ENCODE assay signal across 11 cellular contexts in genomic region chr18:26386002-26386401, GRCh38.
A peak's percentile ranks its signal among the peaks of the same experiment; 100 is the strongest.
DNase-seq lines count a peak whose midpoint lies in the region; TF ChIP-seq lines count a peak whose summit lies in the region.
"Had no signal": no experiment of that assay in that cellular context is flagged by ENCODE, and none has a peak within 500 bp of the region (broad histone marks: within the 10 kb centered on the region; RNA-seq: fewer than 3 reads in every experiment).

No MANE protein-coding gene starts in this region.

- H3K14ac ChIP-seq in neuronal stem cell (ENCODE audit: low read length) = no peak overlapping the region

- intact Hi-C loops in Caco-2 (cut with micrococcal nuclease; ENCODE audit: unreplicated experiment) (loop anchor here (5.0 to 10.0 kb wide), 3 partner anchors 79 to 269 kb away; no protein-coding TSS in a partner anchor), PC-9 (cut with micrococcal nuclease; ENCODE audit: unreplicated experiment) (loop anchor here (10.0 kb wide), 1 partner anchor 81 kb away; no protein-coding TSS in a partner anchor)

- H2BK12ac ChIP-seq in neuronal stem cell (ENCODE audit: low read length) = no peak overlapping the region

- H3K79me1 ChIP-seq in neuronal stem cell (ENCODE audit: low read depth, low read length) = no peaks in the 10 kb centered on the region

- no peak overlapping the region for H3K27ac Mint-ChIP-seq in Caco-2 (ENCODE audit: unreplicated experiment)

- H3K23ac ChIP-seq in neuronal stem cell (ENCODE audit: low read depth, low read length, poor library complexity) = no peak overlapping the region

- no peaks in the 10 kb centered on the region for H3K4me1 Mint-ChIP-seq in Caco-2 (ENCODE audit: low read depth, unreplicated experiment)

- no peaks in the 10 kb centered on the region for H3K79me2 ChIP-seq in PC-9 (ENCODE audit: low read depth)

- TF ChIP-seq CTCF in Caco-2 (IDR thresholded peaks at IDR 0.05; ENCODE audit: insufficient read depth in 1 of 2, low read depth in 1 of 2, low read length in 1 of 2, severe bottlenecking in 1 of 2, unreplicated experiment in 1 of 2) (no peak), PC-9 (conservative IDR thresholded peaks at IDR 0.05) (no peak), RWPE1 (conservative IDR thresholded peaks at IDR 0.05; ENCODE audit: low read depth) (no peak)

- H3K4ac ChIP-seq in neuronal stem cell (ENCODE audit: low read length) = no peak overlapping the region

- no peak overlapping the region for H3K9ac ChIP-seq in neuronal stem cell (ENCODE audit: low read depth, low read length, poor library complexity)

- H3K9me2 ChIP-seq in PC-9 (ENCODE audit: insufficient read depth) = no peaks in the 10 kb centered on the region

- H2AFZ ChIP-seq in PC-9 = no peak overlapping the region
- H2AFZ ChIP-seq in neuronal stem cell (ENCODE audit: low read length) = peak overlapping the region; percentile 77

- H2AK5ac ChIP-seq in neuronal stem cell (ENCODE audit: low read depth, low read length) = no peak overlapping the region

- no peaks in the 10 kb centered on the region for H3K27me3 Mint-ChIP-seq in Caco-2 (ENCODE audit: insufficient read depth, unreplicated experiment)

- H4K8ac ChIP-seq in neuronal stem cell (ENCODE audit: low read depth, low read length) = no peak overlapping the region

- H3K18ac ChIP-seq in neuronal stem cell (ENCODE audit: low read length) = no peak overlapping the region

- POLR2A ChIA-PET in Caco-2 (lab: Charles Lee) (no interaction called here), PC-9 (lab: Charles Lee; ENCODE audit: unreplicated experiment) (interaction anchor here (0.6 kb wide), 1 partner anchor 1126 kb away, joined by 3 read pairs; no protein-coding TSS in a partner anchor), RWPE1 (lab: Yijun Ruan, JAX; ENCODE audit: low non-redundant PET) (no interaction called here)

- peak; percentile 11 to 35 for DNase-seq in Caco-2
- DNase-seq in PC-9 = peak; percentile 25 to 82
- peak; percentile 71 for DNase-seq in fibroblast of peridontal ligament (ENCODE audit: extremely low read depth)
- DNase-seq in neuronal stem cell (ENCODE audit: low spot score) = no peak
- DNase-seq in NCI-H2029 (lab: John Stamatoyannopoulos, UW) = no peak
- no peak for DNase-seq in NCI-H1930 (lab: John Stamatoyannopoulos, UW)
- no peak for DNase-seq in HuH-7.5 (ENCODE audit: low spot score)
- no peak for DNase-seq in RWPE1 (ENCODE audit: low spot score)
- DNase-seq: activated T-cell treated with anti-CD3 and anti-CD28 coated beads, Interleukin-2, amount 50 U/mL, for 4 hours; esophagus squamous epithelium; thyroid gland had no signal

- no peak overlapping the region for H2BK120ac ChIP-seq in neuronal stem cell (ENCODE audit: low read depth, low read length)

- H3K27ac ChIP-seq in PC-9 = peak overlapping the region; percentile 81
- H3K27ac ChIP-seq in neuronal stem cell (replicated peaks; ENCODE audit: low read length) = no peak overlapping the region
- H3K27ac ChIP-seq in RWPE1 = no peak overlapping the region
- H3K27ac ChIP-seq: esophagus squamous epithelium, thyroid gland had no signal

- BruUV-seq in Caco-2 (replicated peaks; lab: Mats Ljungman, UMichigan) (no TSS peak), PC-9 (replicated peaks; lab: Mats Ljungman, UMichigan) (no TSS peak)

- H3K9me3 ChIP-seq in Caco-2 (no peaks in the 10 kb centered on the region), PC-9 (ENCODE audit: insufficient read depth, low read depth) (no peaks in the 10 kb centered on the region), neuronal stem cell (replicated peaks in 1 of 2; ENCODE audit: control insufficient read depth in 2 of 2, insufficient read depth in 1 of 2, low read depth in 1 of 2, low read length in 2 of 2) (no peaks in the 10 kb centered on the region)
- H3K9me3 ChIP-seq: esophagus squamous epithelium, thyroid gland had no signal

- H4K91ac ChIP-seq in neuronal stem cell (ENCODE audit: low read depth, low read length, poor library complexity) = no peak overlapping the region

- H3K27me3 ChIP-seq in Caco-2 (replicated peaks; ENCODE audit: control insufficient read depth, insufficient read depth, low read length) (no peaks in the 10 kb centered on the region), PC-9 (ENCODE audit: insufficient read depth, low read depth) (no peaks in the 10 kb centered on the region), neuronal stem cell (ENCODE audit: control insufficient read depth in 3 of 3, insufficient read depth in 3 of 3, low read depth in 1 of 3, low read length in 3 of 3) (no peaks in the 10 kb centered on the region)
- H3K27me3 ChIP-seq: esophagus squamous epithelium, thyroid gland had no signal

- H2BK15ac ChIP-seq in neuronal stem cell (ENCODE audit: low read length) = no peak overlapping the region

- peaks cover 8% of the 10 kb centered on the region; the same call in 1 of the 2 replicates for H3F3A ChIP-seq in PC-9 (ENCODE audit: insufficient read depth, low read depth)

- no peaks in the 10 kb centered on the region for H3K9me3 Mint-ChIP-seq in Caco-2 (ENCODE audit: unreplicated experiment)
- H3K9me3 Mint-ChIP-seq: activated T-cell treated with anti-CD3 and anti-CD28 coated beads, Interleukin-2, amount 50 U/mL, for 4 hours had no signal

- H3K36me3 ChIP-seq in Caco-2 (ENCODE audit: control insufficient read depth, insufficient read depth, low read length) = no peaks in the 10 kb centered on the region
- no peaks in the 10 kb centered on the region for H3K36me3 ChIP-seq in PC-9 (ENCODE audit: low read depth)
- no peaks in the 10 kb centered on the region for H3K36me3 ChIP-seq in neuronal stem cell (replicated peaks in 1 of 2; ENCODE audit: control insufficient read depth in 2 of 2, insufficient read depth in 2 of 2, low read length in 2 of 2)
- H3K36me3 ChIP-seq: thyroid gland had no signal

- H3K4me1 ChIP-seq in Caco-2 (peaks cover 12% of the 10 kb centered on the region; the same call in 1 of the 2 replicates), PC-9 (replicated peaks; ENCODE audit: insufficient read depth) (peaks cover 38% of the 10 kb centered on the region), neuronal stem cell (ENCODE audit: control insufficient read depth in 2 of 2, insufficient read depth in 1 of 2, low read depth in 1 of 2, low read length in 2 of 2) (peaks cover 0 to 13% of the 10 kb centered on the region in 2 donors)

- no peaks in the 10 kb centered on the region for H4K20me1 ChIP-seq in PC-9 (ENCODE audit: insufficient read depth)

- H3K36me3 Mint-ChIP-seq in Caco-2 (ENCODE audit: insufficient read depth, unreplicated experiment) = no peaks in the 10 kb centered on the region

- CTCF ChIA-PET in Caco-2 (lab: Charles Lee) = interaction anchor here (0.5 kb wide), 1 partner anchor 181 kb away, joined by 9 read pairs; no protein-coding TSS in a partner anchor
- CTCF ChIA-PET in PC-9 (lab: Charles Lee) = no interaction called here
- CTCF ChIA-PET in RWPE1 (lab: Yijun Ruan, JAX) = interaction anchor here (0.7 kb wide), 1 partner anchor 271 kb away, joined by 3 read pairs; no protein-coding TSS in a partner anchor

- no peak overlapping the region for H2BK5ac ChIP-seq in neuronal stem cell (ENCODE audit: low read length)

- H3K4me2 ChIP-seq in PC-9 (peak overlapping the region; percentile 66), neuronal stem cell (ENCODE audit: insufficient read depth, low read length, poor library complexity, severe bottlenecking) (no peak overlapping the region)

- H3K4me3 ChIP-seq in Caco-2 (ENCODE audit: low read depth, low read length) = no peak overlapping the region
- H3K4me3 ChIP-seq in PC-9 = no peak overlapping the region
- H3K4me3 ChIP-seq in neuronal stem cell (ENCODE audit: low read length in 2 of 2) = no peak overlapping the region
- H3K4me3 ChIP-seq: esophagus squamous epithelium, thyroid gland had no signal

- H3K4me3 Mint-ChIP-seq in Caco-2 (ENCODE audit: unreplicated experiment) = no peak overlapping the region
- H3K4me3 Mint-ChIP-seq: activated T-cell treated with anti-CD3 and anti-CD28 coated beads, Interleukin-2, amount 50 U/mL, for 4 hours had no signal

Comparison
In these comparisons a context has a peak if more than half of its experiments do, and no peak if none do; other contexts are left out.
1. DNase-seq: peak in Caco-2 (2 of 2), PC-9 (2 of 2) and fibroblast of peridontal ligament (single experiment); none in neuronal stem cell (single experiment), NCI-H2029 (single experiment), NCI-H1930 (0 of 2), HuH-7.5 (single experiment) and RWPE1 (single experiment).